Comparison of ENCODE assay signal across 25 cellular contexts in genomic region chr9:87481890-87482855, GRCh38.
"Had no signal": no experiment of that assay in that cellular context is flagged by ENCODE, and none has a peak within 500 bp of the region (broad histone marks: within the 10 kb centered on the region; RNA-seq: fewer than 3 reads in every experiment).

No MANE protein-coding gene starts in this region.

- H3K27ac ChIP-seq: neural progenitor cell, ovary, parathyroid adenoma, psoas muscle, right lobe of liver, sigmoid colon, stomach, thoracic aorta, thyroid gland, tibial nerve, upper lobe of left lung, vagina had no signal

- H3K9ac ChIP-seq: neural progenitor cell, parathyroid adenoma had no signal

- DNase-seq: occipital lobe; ovary; posterior cingulate gyrus; psoas muscle; right cardiac atrium; right lobe of liver; sigmoid colon; small intestine; stimulated activated CD4-positive, alpha-beta T cell treated with anti-CD3 and anti-CD28 coated beads, Interleukin-15, amount 100 ng/mL, for 24 hours; stimulated activated CD4-positive, alpha-beta T cell treated with anti-CD3 and anti-CD28 coated beads, Interleukin-2, amount 100 ng/mL, for 24 hours; stimulated activated CD4-positive, alpha-beta T cell treated with anti-CD3 and anti-CD28 coated beads, Interleukin-2, amount 100 ng/mL, for 48 hours; stimulated activated CD4-positive, alpha-beta T cell treated with anti-CD3 and anti-CD28 coated beads, Interleukin-4, amount 100 ng/mL, for 24 hours; stimulated activated naive B cell treated with anti-CD40 and anti-IgM and Interleukin-4, amounts not matched to agents 10 μg/mL and 1 μg/mL and 100 μg/mL, for 72 hours; stimulated activated naive CD4-positive, alpha-beta T cell treated with Interleukin-2 at 50 U/mL for 16 hours; stomach; thyroid gland; trophoblast cell; upper lobe of left lung had no signal

- H3K27me3 ChIP-seq: neural progenitor cell, ovary, right lobe of liver, sigmoid colon, stomach, thyroid gland, tibial nerve, upper lobe of left lung, vagina had no signal

- H3K4me1 ChIP-seq: neural progenitor cell, parathyroid adenoma, psoas muscle, sigmoid colon, stomach, thyroid gland, tibial nerve, upper lobe of left lung, vagina had no signal

- H3K4me3 ChIP-seq: neural progenitor cell, ovary, psoas muscle, right lobe of liver, sigmoid colon, stomach, thoracic aorta, thyroid gland, tibial nerve, upper lobe of left lung, vagina had no signal

- H3K36me3 ChIP-seq: neural progenitor cell, ovary, right lobe of liver, sigmoid colon, stomach, thoracic aorta, thyroid gland, tibial nerve, upper lobe of left lung, vagina had no signal

- FAIRE-seq: small intestine, urothelium cell line had no signal

- H3K4me2 ChIP-seq: neural progenitor cell had no signal

- ATAC-seq: psoas muscle; right cardiac atrium; stimulated activated effector memory CD8-positive, alpha-beta T cell treated with anti-CD3 and anti-CD28 coated beads, Interleukin-12 subunit alpha, Interleukin-12 subunit beta, amount 100 ng/mL, for 72 hours; stimulated activated naive B cell treated with anti-CD40 and anti-IgM and Interleukin-4, amounts not matched to agents 10 μg/mL and 1 μg/mL and 100 μg/mL, for 72 hours had no signal

- H3K79me2 ChIP-seq: parathyroid adenoma had no signal

- H3K9me3 ChIP-seq: ovary, psoas muscle, right lobe of liver, sigmoid colon, stomach, thoracic aorta, thyroid gland, tibial nerve, upper lobe of left lung, vagina had no signal

- H2AFZ ChIP-seq: neural progenitor cell, parathyroid adenoma had no signal
